7 cellular contexts compared by ENCODE assay signal in genomic region chr17:19978206-19978802, GRCh38. TPM values are rescaled to one million over a fixed set of nuclear protein-coding genes. Genes with fewer than 3 reads are reported as not detected.
DNase-seq lines count a peak whose midpoint lies in the region; ATAC-seq and TF ChIP-seq lines count a peak whose summit lies in the region.

No MANE protein-coding gene starts in this region.

- DNase-seq in SJSA1 (ENCODE audit: low read depth in 1 of 2, low spot score in 2 of 2) (no peak), mesothelial cell of epicardium (ENCODE audit: low spot score in 2 of 2, unreplicated experiment in 2 of 2) (no peak), HuH-7.5 (ENCODE audit: low spot score) (no peak)

- no peaks in the 10 kb centered on the region for H3K9me3 Mint-ChIP-seq in mesothelial cell of epicardium

- H3K4me1 ChIP-seq in SJSA1 (replicated peaks) (peaks cover 13% of the 10 kb centered on the region), thymus (ENCODE audit: control insufficient read depth, insufficient read depth, low read length) (peaks cover 9% of the 10 kb centered on the region)

- H3K9me3 ChIP-seq in SJSA1 (replicated peaks) (no peaks in the 10 kb centered on the region), thymus (ENCODE audit: control insufficient read depth) (peaks cover 1% of the 10 kb centered on the region)

- H3K36me3 Mint-ChIP-seq in mesothelial cell of epicardium: peaks cover 15% of the 10 kb centered on the region

- H3K27ac ChIP-seq in SJSA1 (peak overlapping the region; percentile 83), cingulate gyrus (ENCODE audit: low read depth, low read length) (peak overlapping the region; percentile 97), thymus (ENCODE audit: low read depth) (peak overlapping the region; percentile 94)

- H3K4me3 Mint-ChIP-seq in mesothelial cell of epicardium: peak overlapping the region; percentile 91

- peak overlapping the region; percentile 97 for H3K27ac Mint-ChIP-seq in mesothelial cell of epicardium

- peaks cover 25% of the 10 kb centered on the region for H3K36me3 ChIP-seq in SJSA1
- H3K36me3 ChIP-seq in thymus (ENCODE audit: control insufficient read depth, insufficient read depth): no peaks in the 10 kb centered on the region

- TF ChIP-seq CTCF in mesothelial cell of epicardium (IDR thresholded peaks at IDR 0.05; ENCODE audit: unreplicated experiment): no peak

- peak; percentile 24 for ATAC-seq in GM18858 (IDR thresholded peaks at IDR 0.05; ENCODE audit: unreplicated experiment)
- ATAC-seq in HG02938 (IDR thresholded peaks at IDR 0.05; ENCODE audit: unreplicated experiment): peak; percentile 33

- H3K27me3 ChIP-seq in SJSA1 (replicated peaks) (no peaks in the 10 kb centered on the region), thymus (ENCODE audit: control insufficient read depth, insufficient read depth) (no peaks in the 10 kb centered on the region)

- H3K4me3 ChIP-seq in SJSA1: peak overlapping the region; percentile 82
- H3K4me3 ChIP-seq in thymus (ENCODE audit: low read length): peak overlapping the region; percentile 88

- H3K27me3 Mint-ChIP-seq in mesothelial cell of epicardium (ENCODE audit: low read depth): no peaks in the 10 kb centered on the region

- H3K4me1 Mint-ChIP-seq in mesothelial cell of epicardium: peaks cover 19% of the 10 kb centered on the region

- WGBS in thymus: 12% methylated on average over 22 of the region's 22 CpGs

RNA-seq across cellular contexts. Expression of gene AKAP10, which starts 0.7 kb away (rescaled TPM):
- total RNA-seq in SJSA1 (2014; rRNA removed; shearing (Covaris generic)): 18.2 and 19.0 TPM in 2 replicates
- 39.0 to 40.1 TPM (median 39.6 TPM) in 3 replicates for total RNA-seq in mesothelial cell of epicardium
- 14.3 TPM for polyA plus RNA-seq in thymus

RNA-seq across cellular contexts. Expression of gene SPECC1, which starts 30.9 kb away (rescaled TPM):
- 62.3 and 81.0 TPM in 2 replicates for total RNA-seq in SJSA1 (2014; rRNA removed; shearing (Covaris generic))
- total RNA-seq in mesothelial cell of epicardium: 35.6 to 37.7 TPM (median 36.8 TPM) in 3 replicates
- 7.6 TPM for polyA plus RNA-seq in thymus
